ENCODE assay signal across 8 cellular contexts in the genomic region with DNA sequence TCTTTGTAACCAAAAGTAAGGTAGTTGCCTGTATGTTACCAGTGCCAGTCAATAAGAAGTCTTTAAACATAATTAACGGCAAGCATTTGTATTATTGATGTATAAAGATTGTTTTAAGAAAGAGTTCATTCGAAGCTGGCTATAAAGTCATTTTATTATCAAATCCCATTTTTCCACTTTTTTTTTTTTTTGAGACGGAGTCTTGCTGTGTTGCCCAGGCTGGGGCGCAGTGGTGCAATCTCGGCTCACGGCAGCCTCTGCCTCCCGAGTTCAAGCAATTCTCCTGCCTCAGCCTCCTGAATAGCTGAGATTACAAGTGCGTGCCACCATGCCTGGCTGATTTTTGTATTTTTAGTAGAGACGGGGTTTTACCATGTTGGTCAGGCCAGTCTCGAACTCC. TPM values are rescaled to one million over a fixed set of nuclear protein-coding genes. Genes with fewer than 3 reads are reported as not detected.
"Had no signal": no experiment of that assay in that cellular context is flagged by ENCODE, and none has a peak within 500 bp of the region (broad histone marks: within the 10 kb centered on the region; RNA-seq: fewer than 3 reads in every experiment).

No MANE protein-coding gene starts in this region.

RNA-seq across cellular contexts. Expression of gene SLC26A8, which starts 8.7 kb away (rescaled TPM):
- total RNA-seq: activated CD4-positive, alpha-beta memory T cell treated with anti-CD3 and anti-CD28 coated beads, Interleukin-2, amount 10 ng/mL, durations not matched to agents 7 days and 5 days; activated CD4-positive, alpha-beta T cell treated with anti-CD3 and anti-CD28 coated beads for 36 hours; activated CD8-positive, alpha-beta memory T cell treated with anti-CD3 and anti-CD28 coated beads for 36 hours; astrocyte; NCI-H460; Right ventricle myocardium inferior; RPMI7951; T-helper 2 cell treated with Interferon-gamma antibody and Interleukin-4, amounts not matched to agents 100 ng/mL and 5 ng/mL, for 36 hours had no signal
